In the genomic region with DNA sequence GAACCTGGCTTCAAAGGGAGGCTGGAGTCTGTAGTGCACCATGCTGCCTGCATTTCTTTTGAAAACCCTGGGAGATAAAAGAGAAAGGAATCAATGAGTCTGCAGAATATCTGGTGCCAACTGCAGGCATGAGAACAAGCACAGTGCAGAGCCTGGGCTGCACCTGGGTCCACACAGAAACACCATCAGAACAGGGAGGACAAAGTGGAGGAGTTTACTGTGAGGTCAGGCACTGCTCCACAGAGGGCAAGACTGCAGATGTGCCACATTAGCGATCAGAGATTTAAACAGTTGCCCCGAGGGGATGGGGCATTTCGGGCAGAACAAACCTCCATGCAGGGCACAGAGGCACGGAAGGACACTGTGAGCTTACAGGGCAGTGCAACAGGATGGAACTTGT, we compare ENCODE assay signal across 7 cellular contexts.
DNase-seq lines count a peak whose midpoint lies in the region; ATAC-seq, FAIRE-seq and TF ChIP-seq lines count a peak whose summit lies in the region.
"Not testable (repeated sequence)": the region's sequence is repeated elsewhere in the genome, so short reads cannot be mapped to it uniquely, and the experiment has no call there.

No MANE protein-coding gene starts in this region.

- dilution Hi-C loops in keratinocyte (cut with MboI; ENCODE audit: extremely low pct_ligation_motif_present, low sequenced_read_pairs) = not testable (repeated sequence)

- not testable (repeated sequence) for TF ChIP-seq RAD21 in A549 (conservative IDR thresholded peaks at IDR 0.05 in 1 of 2, IDR thresholded peaks at IDR 0.05 in 1 of 2)

- not testable (repeated sequence) for H3K9me1 ChIP-seq in keratinocyte (ENCODE audit: control insufficient read depth, extremely low read depth, insufficient read depth, low read length)

- not testable (repeated sequence) for H3K27ac ChIP-seq in A549; Panc1 (ENCODE audit: low read length); keratinocyte (ENCODE audit: control insufficient read depth, insufficient read depth, low read length)

- TF ChIP-seq CTCF in A549 (IDR thresholded peaks at IDR 0.05); Panc1 (IDR thresholded peaks at IDR 0.05); keratinocyte (optimal IDR thresholded peaks at IDR 0.05 in 1 of 3, IDR thresholded peaks at IDR 0.05 in 1 of 3, conservative IDR thresholded peaks at IDR 0.05 in 1 of 3; ENCODE audit: extremely low read depth in 1 of 3, insufficient read depth in 2 of 3, low read length in 3 of 3): not testable (repeated sequence)

- peak; percentile 51; a peak in 4 of 6 replicates for ATAC-seq in A549
- peak; percentile 58; the same call in 1 of the 2 replicates for ATAC-seq in Panc1
- peak; percentile 28; the same call in 2 of the 3 replicates for ATAC-seq in SK-N-SH treated with all-trans-retinoic acid at 6 μM for 48 hours

- FAIRE-seq in A549 (lab: Jason Lieb, UNC) (peak; percentile 51), HTR-8/SVneo (lab: Jason Lieb, UNC) (peak; percentile 88), keratinocyte (lab: Jason Lieb, UNC) (peak; percentile 39)

- DNase-seq in A549 (ENCODE audit: low read depth in 1 of 2, low spot score in 1 of 2); HTR-8/SVneo (ENCODE audit: insufficient read length, low spot score); Panc1 (ENCODE audit: low read depth, low spot score); keratinocyte (ENCODE audit: low read depth, low spot score): not testable (repeated sequence)
- DNase-seq in RPMI7951 (ENCODE audit: low read depth) (peak; percentile 17), islet precursor cell (peak; percentile 7)

- H3K9me3 ChIP-seq in A549; Panc1 (ENCODE audit: control insufficient read depth, insufficient read depth, low read depth, low read length); keratinocyte (ENCODE audit: control insufficient read depth, low read depth, low read length): not testable (repeated sequence)

- H3K9ac ChIP-seq in keratinocyte (ENCODE audit: control insufficient read depth, extremely low read depth, insufficient read depth, low read length) = not testable (repeated sequence)

- intact Hi-C loops in Panc1 (cut with micrococcal nuclease; ENCODE audit: unreplicated experiment) = not testable (repeated sequence)

- not testable (repeated sequence) for H3K4me3 ChIP-seq in A549; Panc1 (ENCODE audit: low read depth in 2 of 2, low read length in 2 of 2); keratinocyte (ENCODE audit: control insufficient read depth in 2 of 3, extremely low read depth in 1 of 3, insufficient read depth in 2 of 3, low read depth in 1 of 3, low read length in 3 of 3)

- TF ChIP-seq POLR2A in A549 (IDR thresholded peaks at IDR 0.05; ENCODE audit: low read length) = not testable (repeated sequence)

- in situ Hi-C loops in Panc1 (cut with HindIII; ENCODE audit: low pct_unique_long_range_greater_than_20kb, low sequenced_read_pairs) = not testable (repeated sequence)

- POLR2A ChIA-PET in A549 (lab: Yijun Ruan, JAX); Panc1 (lab: Charles Lee): not testable (repeated sequence)

- BruUV-seq in Panc1 (replicated peaks; lab: Mats Ljungman, UMichigan) = not testable (repeated sequence)

- H3K4me2 ChIP-seq in A549; keratinocyte (ENCODE audit: control insufficient read depth, extremely low read depth, insufficient read depth, low read depth, low read length): not testable (repeated sequence)

- H3K4me1 ChIP-seq in A549; Panc1 (ENCODE audit: control insufficient read depth, insufficient read depth, low read length); keratinocyte (ENCODE audit: control insufficient read depth, extremely low read depth, insufficient read depth, low read length): not testable (repeated sequence)

- 77% methylated on average over 3 of the region's 4 CpGs for WGBS in A549 (ENCODE audit: missing lambda C conversion rate)

- not testable (repeated sequence) for H3K36me3 ChIP-seq in Panc1 (ENCODE audit: control insufficient read depth, insufficient read depth, low read length); keratinocyte (ENCODE audit: control insufficient read depth in 2 of 2, extremely low read depth in 1 of 2, insufficient read depth in 2 of 2, low read length in 2 of 2)

- not testable (repeated sequence) for TF ChIP-seq EP300 in A549 (IDR thresholded peaks at IDR 0.05)

- H4K20me1 ChIP-seq in keratinocyte (ENCODE audit: control insufficient read depth, extremely low read depth, insufficient read depth, low read length) = not testable (repeated sequence)

- CTCF ChIA-PET in A549 (lab: Yijun Ruan, JAX); Panc1 (lab: Charles Lee): not testable (repeated sequence)

- H2AFZ ChIP-seq in keratinocyte (ENCODE audit: control insufficient read depth, low read length) = not testable (repeated sequence)

- H3K79me2 ChIP-seq in keratinocyte (ENCODE audit: control insufficient read depth, insufficient read depth, low read length) = not testable (repeated sequence)

- not testable (repeated sequence) for H3K27me3 ChIP-seq in Panc1 (ENCODE audit: control insufficient read depth, insufficient read depth, low read length); keratinocyte (ENCODE audit: control insufficient read depth, extremely low read depth, insufficient read depth, low read length)
